12 cellular contexts compared by ENCODE assay signal in the genomic region with DNA sequence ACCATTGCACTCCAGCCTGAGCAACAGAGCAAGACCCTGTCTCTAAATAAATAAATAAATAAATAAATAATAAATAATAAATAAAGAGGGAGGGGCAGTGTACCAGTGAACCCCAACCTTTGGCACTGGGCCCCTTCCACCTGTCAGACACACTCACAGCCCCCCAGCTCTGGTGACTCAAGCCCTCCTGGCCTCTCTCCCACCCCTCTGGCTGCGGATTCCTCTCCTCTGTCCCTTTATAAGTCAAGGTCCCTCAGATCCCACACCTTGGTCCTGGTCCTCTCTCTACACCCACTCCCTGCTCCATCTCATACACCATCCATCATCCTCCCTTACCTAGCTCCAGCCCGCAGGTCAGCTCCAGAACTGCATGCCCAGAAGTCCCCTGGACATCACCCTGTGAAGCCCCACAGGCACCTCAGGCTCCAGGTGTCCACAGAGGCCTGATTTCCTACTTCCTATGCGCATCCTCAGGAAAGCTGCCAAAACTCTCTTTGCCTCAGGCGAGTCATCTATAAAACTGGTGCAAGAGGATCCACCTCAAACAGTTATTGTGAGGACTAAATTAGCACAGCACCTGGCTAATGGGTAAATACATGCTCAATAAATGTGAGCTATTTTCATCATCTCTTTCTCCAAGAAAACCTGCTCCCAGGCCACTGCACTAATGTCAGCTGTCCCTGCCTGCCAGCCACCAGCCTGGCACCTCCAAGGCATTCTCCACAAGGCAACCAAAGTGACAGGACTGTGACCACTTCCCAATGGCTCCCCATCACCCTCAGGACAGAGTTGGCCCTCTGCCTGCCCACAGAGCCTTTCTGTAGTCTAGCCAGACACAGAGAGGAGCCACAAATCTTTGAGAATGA. TPM values are rescaled to one million over a fixed set of nuclear protein-coding genes. Genes with fewer than 3 reads are reported as not detected.
DNase-seq lines count a peak whose midpoint lies in the region; ATAC-seq and TF ChIP-seq lines count a peak whose summit lies in the region.
"Had no signal": no experiment of that assay in that cellular context is flagged by ENCODE, and none has a peak within 500 bp of the region (broad histone marks: within the 10 kb centered on the region; RNA-seq: fewer than 3 reads in every experiment).

No MANE protein-coding gene starts in this region.

- H3K9me3 Mint-ChIP-seq in CD8-positive, alpha-beta memory T cell: no peaks in the 10 kb centered on the region
- H3K9me3 Mint-ChIP-seq: activated naive CD4-positive, alpha-beta T cell treated with anti-CD3 and anti-CD28 coated beads, Interleukin-2, amount 10 ng/mL, durations not matched to agents 7 days and 5 days had no signal

- H3K9me3 ChIP-seq in CD8-positive, alpha-beta memory T cell (ENCODE audit: low read length): no peaks in the 10 kb centered on the region
- H3K9me3 ChIP-seq: colonic mucosa, right lobe of liver, testis had no signal

- H3K36me3 Mint-ChIP-seq in CD8-positive, alpha-beta memory T cell: no peaks in the 10 kb centered on the region
- H3K36me3 Mint-ChIP-seq: activated naive CD4-positive, alpha-beta T cell treated with anti-CD3 and anti-CD28 coated beads, Interleukin-2, amount 10 ng/mL, durations not matched to agents 7 days and 5 days had no signal

- H3K4me1 Mint-ChIP-seq in CD8-positive, alpha-beta memory T cell: peaks cover 25 to 31% (median 29%) of the 10 kb centered on the region in 3 donors

- H3K4me3 Mint-ChIP-seq in CD8-positive, alpha-beta memory T cell: peak overlapping the region in 1 of 7 donors; percentile 57
- H3K4me3 Mint-ChIP-seq: activated naive CD4-positive, alpha-beta T cell treated with anti-CD3 and anti-CD28 coated beads, Interleukin-2, amount 10 ng/mL, durations not matched to agents 7 days and 5 days had no signal

- H3K4me3 ChIP-seq in CD8-positive, alpha-beta memory T cell (ENCODE audit: low read length): no peak overlapping the region
- H3K4me3 ChIP-seq in H7 (ENCODE audit: insufficient read depth, low read depth, low read length): no peak overlapping the region
- H3K4me3 ChIP-seq in dorsolateral prefrontal cortex: no peak overlapping the region
- H3K4me3 ChIP-seq: colonic mucosa, right lobe of liver, testis had no signal

- peaks cover 0 to 4% of the 10 kb centered on the region in 2 donors for H3K27me3 Mint-ChIP-seq in CD8-positive, alpha-beta memory T cell

- no peak for DNase-seq in CD8-positive, alpha-beta memory T cell
- DNase-seq in H7 (peak; percentile 47), RPMI8226 (peak; percentile 56), kidney tubule cell (ENCODE audit: low spot score) (peak; percentile 55), GM19238 (ENCODE audit: insufficient read length, low spot score) (no peak), dorsolateral prefrontal cortex (no peak)
- DNase-seq: colonic mucosa, NCI-H446 treated with DMSO at 0.1 percent for 48 hours, right lobe of liver, testis had no signal

- H3K4me1 ChIP-seq in CD8-positive, alpha-beta memory T cell (ENCODE audit: insufficient read depth, low read length): peaks cover 19% of the 10 kb centered on the region
- H3K4me1 ChIP-seq: colonic mucosa, right lobe of liver, testis had no signal

- peak overlapping the region in 7 of 8 donors; percentile 50 to 95 (median 88) for H3K27ac Mint-ChIP-seq in CD8-positive, alpha-beta memory T cell

- no peak overlapping the region for H3K27ac ChIP-seq in CD8-positive, alpha-beta memory T cell (ENCODE audit: low read depth, low read length)
- H3K27ac ChIP-seq in dorsolateral prefrontal cortex: no peak overlapping the region
- H3K27ac ChIP-seq: colonic mucosa, right lobe of liver, testis had no signal

- no peaks in the 10 kb centered on the region for H3K36me3 ChIP-seq in CD8-positive, alpha-beta memory T cell (ENCODE audit: insufficient read depth, low read length)
- no peaks in the 10 kb centered on the region for H3K36me3 ChIP-seq in H7 (replicated peaks; ENCODE audit: control insufficient read depth, insufficient read depth, low read length)
- H3K36me3 ChIP-seq: colonic mucosa, right lobe of liver had no signal

- H3K27me3 ChIP-seq in CD8-positive, alpha-beta memory T cell (ENCODE audit: insufficient read depth, low read length, poor library complexity, severe bottlenecking): no peaks in the 10 kb centered on the region
- H3K27me3 ChIP-seq in H7 (ENCODE audit: control insufficient read depth, insufficient read depth, low read length) (no peaks in the 10 kb centered on the region; the same call in 1 of the 2 replicates), dorsolateral prefrontal cortex (no peaks in the 10 kb centered on the region)
- H3K27me3 ChIP-seq: colonic mucosa, right lobe of liver, testis had no signal

- intact Hi-C loops in dorsolateral prefrontal cortex (cut with DNase I): no loop called here

- TF ChIP-seq CTCF in dorsolateral prefrontal cortex (IDR thresholded peaks at IDR 0.05 in 54 of 56, conservative IDR thresholded peaks at IDR 0.05 in 2 of 56; ENCODE audit: low read depth in 1 of 56, partially characterized antibody in 56 of 56): no peak

- no peak for ATAC-seq in GM18519 (IDR thresholded peaks at IDR 0.05; ENCODE audit: low FRiP score, unreplicated experiment)

- POLR2A ChIA-PET in CD8-positive, alpha-beta memory T cell (lab: Charles Lee): no interaction called here

- CTCF ChIA-PET in CD8-positive, alpha-beta memory T cell (lab: Charles Lee): interaction anchor here (0.7 to 1.9 kb wide), 2 partner anchors 116 to 177 kb away, joined by 3 to 8 read pairs; no protein-coding TSS in a partner anchor

RNA-seq across cellular contexts. Expression of a gene that starts 46.8 kb away (rescaled TPM):
- total RNA-seq in CD8-positive, alpha-beta memory T cell: not detected
- polyA plus RNA-seq in CD8-positive, alpha-beta memory T cell: 0.09 TPM
- total RNA-seq in H7 (2014; rRNA removed; shearing (Covaris generic)): 0.03 TPM in 1 of 2 replicates, not detected in the other
- 10 to 100 TPM in 37 of 120 experiments, 1 to 10 TPM in 83; 2.0 to 14.4 (median 8.4) TPM for total RNA-seq in dorsolateral prefrontal cortex

Comparison
In these comparisons a context has a peak if more than half of its experiments do, and no peak if none do; other contexts are left out.
1. DNase-seq: peak in H7 (single experiment), RPMI8226 (single experiment) and kidney tubule cell (single experiment); none in CD8-positive, alpha-beta memory T cell (0 of 5), GM19238 (single experiment) and dorsolateral prefrontal cortex (0 of 10).